Comparison of ENCODE assay signal across 8 cellular contexts in genomic region chr3:5186854-5187151, GRCh38. TPM values are rescaled to one million over a fixed set of nuclear protein-coding genes. Genes with fewer than 3 reads are reported as not detected.
A peak's percentile ranks its signal among the peaks of the same experiment; 100 is the strongest.
DNase-seq lines count a peak whose midpoint lies in the region; ATAC-seq and TF ChIP-seq lines count a peak whose summit lies in the region.

No MANE protein-coding gene starts in this region.

- H3K36me3 Mint-ChIP-seq in stimulated activated naive CD8-positive, alpha-beta T cell treated with anti-CD3 and anti-CD28 coated beads, Interleukin-15, Interleukin-2, amounts not matched to agents 100 ng/mL and 50 ng/mL, for 24 hours (ENCODE audit: low read depth) = peaks cover 37% of the 10 kb centered on the region

- 11 to 13% methylated on average over 8 of the region's 8 CpGs for WGBS in tibial nerve, 2 donors

- H3K4me1 Mint-ChIP-seq in stimulated activated naive CD8-positive, alpha-beta T cell treated with anti-CD3 and anti-CD28 coated beads, Interleukin-15, Interleukin-2, amounts not matched to agents 100 ng/mL and 50 ng/mL, for 24 hours (ENCODE audit: low read depth) = peaks cover 49% of the 10 kb centered on the region

- peak overlapping the region; percentile 41 to 97 (median 93) for H3K27ac ChIP-seq in tibial nerve

- TF ChIP-seq EP300 in tibial nerve (IDR thresholded peaks at IDR 0.05) = no peak

- ATAC-seq in stimulated activated naive CD8-positive, alpha-beta T cell treated with anti-CD3 and anti-CD28 coated beads, Interleukin-15, Interleukin-2, amounts not matched to agents 100 U/mL and 50 U/mL, for 24 hours = no peak
- ATAC-seq in left colon (peak; percentile 13), HG03095 (IDR thresholded peaks at IDR 0.05; ENCODE audit: unreplicated experiment) (no peak)

- H3K27ac Mint-ChIP-seq in stimulated activated naive CD8-positive, alpha-beta T cell treated with anti-CD3 and anti-CD28 coated beads, Interleukin-15, Interleukin-2, amounts not matched to agents 100 ng/mL and 50 ng/mL, for 24 hours = peak overlapping the region; percentile 95

- no peak for DNase-seq in stimulated activated naive CD8-positive, alpha-beta T cell treated with anti-CD3 and anti-CD28 coated beads, Interleukin-15, Interleukin-2, amounts not matched to agents 100 U/mL and 50 U/mL, for 24 hours
- DNase-seq in adipocyte (ENCODE audit: low read depth) (peak; percentile 58), left colon (no peak), tibial nerve (ENCODE audit: low spot score in 2 of 2) (no peak), NCI-H2107 treated with DMSO at 0.1 percent for 48 hours (lab: John Stamatoyannopoulos, UW; ENCODE audit: unreplicated experiment) (no peak)
- no peak for DNase-seq in stimulated activated CD4-positive, alpha-beta T cell treated with anti-CD3 and anti-CD28 coated beads, Interleukin-4, amount 100 ng/mL, for 4 hours

- H3K4me1 ChIP-seq in adipocyte (ENCODE audit: control insufficient read depth, insufficient read depth, low read length) (peaks cover 24% of the 10 kb centered on the region), tibial nerve (peaks cover 0 to 48% (median 23%) of the 10 kb centered on the region in 4 donors)

- H3K27me3 Mint-ChIP-seq in stimulated activated naive CD8-positive, alpha-beta T cell treated with anti-CD3 and anti-CD28 coated beads, Interleukin-15, Interleukin-2, amounts not matched to agents 100 ng/mL and 50 ng/mL, for 24 hours = no peaks in the 10 kb centered on the region

- H3K4me3 Mint-ChIP-seq in stimulated activated naive CD8-positive, alpha-beta T cell treated with anti-CD3 and anti-CD28 coated beads, Interleukin-15, Interleukin-2, amounts not matched to agents 100 ng/mL and 50 ng/mL, for 24 hours = peak overlapping the region; percentile 91

- no peak for TF ChIP-seq POLR2A in tibial nerve (IDR thresholded peaks at IDR 0.05)

- H3K27me3 ChIP-seq in adipocyte (replicated peaks; ENCODE audit: control insufficient read depth, insufficient read depth, low read length) (no peaks in the 10 kb centered on the region), tibial nerve (no peaks in the 10 kb centered on the region)

- no peaks in the 10 kb centered on the region for H3K9me3 Mint-ChIP-seq in stimulated activated naive CD8-positive, alpha-beta T cell treated with anti-CD3 and anti-CD28 coated beads, Interleukin-15, Interleukin-2, amounts not matched to agents 100 ng/mL and 50 ng/mL, for 24 hours

- no peak for TF ChIP-seq CTCF in tibial nerve (IDR thresholded peaks at IDR 0.05)

- H3K4me3 ChIP-seq in adipocyte (ENCODE audit: low read length) (peak overlapping the region; percentile 90), tibial nerve (peak overlapping the region; percentile 56 to 98 (median 92))

- intact Hi-C loops in left colon (cut with DNase I, micrococcal nuclease) = no loop called here

- no peaks in the 10 kb centered on the region for H3K9me3 ChIP-seq in adipocyte (ENCODE audit: control insufficient read depth, low read length)
- H3K9me3 ChIP-seq in tibial nerve = no peaks in the 10 kb centered on the region

- peaks cover 5% of the 10 kb centered on the region for H3K36me3 ChIP-seq in adipocyte (ENCODE audit: control insufficient read depth, insufficient read depth, low read length, severe bottlenecking)
- H3K36me3 ChIP-seq in tibial nerve = peaks cover 0 to 16% (median 0%) of the 10 kb centered on the region in 3 donors

- H3K9ac ChIP-seq in adipocyte (ENCODE audit: low read length) = peak overlapping the region; percentile 95

RNA-seq across cellular contexts. Expression of gene EDEM1, which starts 0.7 kb away (rescaled TPM):
- total RNA-seq in left colon = 10 to 100 TPM; 49.2 to 62.0 TPM
- 100 to 1,000 TPM in 1 of 4 donors, 10 to 100 TPM in 3; 37.2 to 139 (median 78.1) TPM for total RNA-seq in tibial nerve
